In the genomic region with DNA sequence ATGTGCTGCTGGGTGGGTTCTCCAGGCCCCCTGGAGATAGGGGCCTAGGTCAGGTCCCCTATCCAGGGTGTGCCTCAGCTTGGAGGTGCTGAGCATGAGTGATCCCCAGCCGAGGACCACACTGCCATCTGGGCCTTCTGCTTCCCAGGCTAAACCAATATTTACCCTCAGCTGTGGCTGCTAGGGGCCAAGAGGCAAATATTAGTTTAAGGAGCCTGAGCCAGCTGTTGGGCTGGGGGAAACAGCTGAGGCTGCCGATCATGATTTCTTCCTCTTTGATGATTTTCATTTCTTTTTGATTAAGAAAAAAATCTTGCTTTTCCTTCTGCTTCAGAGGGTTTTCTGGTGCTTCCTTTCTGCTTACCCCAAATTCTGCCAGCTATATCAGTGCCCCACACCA, we compare ENCODE assay signal across 1 cellular context.
TF ChIP-seq lines count a peak whose summit lies in the region.

No MANE protein-coding gene starts in this region.

TF ChIP-seq in HepG2, 621 proteins besides CTCF, POLR2A, EP300 and RAD21 (continued from another document and continues in another):
- TF ChIP-seq, protein P1, sequence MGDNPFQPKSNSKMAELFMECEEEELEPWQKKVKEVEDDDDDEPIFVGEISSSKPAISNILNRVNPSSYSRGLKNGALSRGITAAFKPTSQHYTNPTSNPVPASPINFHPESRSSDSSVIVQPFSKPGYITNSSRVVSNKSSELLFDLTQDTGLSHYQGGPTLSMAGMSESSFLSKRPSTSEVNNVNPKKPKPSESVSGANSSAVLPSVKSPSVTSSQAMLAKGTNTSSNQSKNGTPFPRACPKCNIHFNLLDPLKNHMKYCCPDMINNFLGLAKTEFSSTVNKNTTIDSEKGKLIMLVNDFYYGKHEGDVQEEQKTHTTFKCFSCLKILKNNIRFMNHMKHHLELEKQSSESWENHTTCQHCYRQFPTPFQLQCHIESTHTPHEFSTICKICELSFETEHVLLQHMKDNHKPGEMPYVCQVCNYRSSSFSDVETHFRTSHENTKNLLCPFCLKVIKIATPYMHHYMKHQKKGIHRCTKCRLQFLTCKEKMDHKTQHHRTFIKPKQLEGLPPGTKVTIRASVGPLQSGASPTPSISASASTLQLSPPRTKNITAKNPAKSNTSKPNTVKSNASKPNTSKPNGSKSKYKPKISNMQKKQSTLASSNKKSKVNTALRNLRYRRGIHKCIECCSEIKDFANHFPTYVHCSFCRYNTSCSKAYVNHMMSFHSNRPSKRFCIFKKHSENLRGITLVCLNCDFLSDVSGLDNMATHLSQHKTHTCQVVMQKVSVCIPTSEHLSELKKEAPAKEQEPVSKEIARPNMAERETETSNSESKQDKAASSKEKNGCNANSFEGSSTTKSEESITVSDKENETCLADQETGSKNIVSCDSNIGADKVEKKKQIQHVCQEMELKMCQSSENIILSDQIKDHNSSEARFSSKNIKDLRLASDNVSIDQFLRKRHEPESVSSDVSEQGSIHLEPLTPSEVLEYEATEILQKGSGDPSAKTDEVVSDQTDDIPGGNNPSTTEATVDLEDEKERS (CRISPR knock-in tag; IDR thresholded peaks at IDR 0.05): no peak
- peak; percentile 27; the same call in 1 of the 2 replicates for TF ChIP-seq ZFY (CRISPR knock-in tag; IDR thresholded peaks at IDR 0.05)
- TF ChIP-seq ZNF792 (CRISPR knock-in tag; IDR thresholded peaks at IDR 0.05): peak; percentile 75; the same call in 1 of the 2 replicates
- TF ChIP-seq, protein P2, sequence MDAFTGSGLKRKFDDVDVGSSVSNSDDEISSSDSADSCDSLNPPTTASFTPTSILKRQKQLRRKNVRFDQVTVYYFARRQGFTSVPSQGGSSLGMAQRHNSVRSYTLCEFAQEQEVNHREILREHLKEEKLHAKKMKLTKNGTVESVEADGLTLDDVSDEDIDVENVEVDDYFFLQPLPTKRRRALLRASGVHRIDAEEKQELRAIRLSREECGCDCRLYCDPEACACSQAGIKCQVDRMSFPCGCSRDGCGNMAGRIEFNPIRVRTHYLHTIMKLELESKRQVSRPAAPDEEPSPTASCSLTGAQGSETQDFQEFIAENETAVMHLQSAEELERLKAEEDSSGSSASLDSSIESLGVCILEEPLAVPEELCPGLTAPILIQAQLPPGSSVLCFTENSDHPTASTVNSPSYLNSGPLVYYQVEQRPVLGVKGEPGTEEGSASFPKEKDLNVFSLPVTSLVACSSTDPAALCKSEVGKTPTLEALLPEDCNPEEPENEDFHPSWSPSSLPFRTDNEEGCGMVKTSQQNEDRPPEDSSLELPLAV (CRISPR knock-in tag; conservative IDR thresholded peaks at IDR 0.05; ENCODE audit: low read depth): no peak
- TF ChIP-seq, protein P3, sequence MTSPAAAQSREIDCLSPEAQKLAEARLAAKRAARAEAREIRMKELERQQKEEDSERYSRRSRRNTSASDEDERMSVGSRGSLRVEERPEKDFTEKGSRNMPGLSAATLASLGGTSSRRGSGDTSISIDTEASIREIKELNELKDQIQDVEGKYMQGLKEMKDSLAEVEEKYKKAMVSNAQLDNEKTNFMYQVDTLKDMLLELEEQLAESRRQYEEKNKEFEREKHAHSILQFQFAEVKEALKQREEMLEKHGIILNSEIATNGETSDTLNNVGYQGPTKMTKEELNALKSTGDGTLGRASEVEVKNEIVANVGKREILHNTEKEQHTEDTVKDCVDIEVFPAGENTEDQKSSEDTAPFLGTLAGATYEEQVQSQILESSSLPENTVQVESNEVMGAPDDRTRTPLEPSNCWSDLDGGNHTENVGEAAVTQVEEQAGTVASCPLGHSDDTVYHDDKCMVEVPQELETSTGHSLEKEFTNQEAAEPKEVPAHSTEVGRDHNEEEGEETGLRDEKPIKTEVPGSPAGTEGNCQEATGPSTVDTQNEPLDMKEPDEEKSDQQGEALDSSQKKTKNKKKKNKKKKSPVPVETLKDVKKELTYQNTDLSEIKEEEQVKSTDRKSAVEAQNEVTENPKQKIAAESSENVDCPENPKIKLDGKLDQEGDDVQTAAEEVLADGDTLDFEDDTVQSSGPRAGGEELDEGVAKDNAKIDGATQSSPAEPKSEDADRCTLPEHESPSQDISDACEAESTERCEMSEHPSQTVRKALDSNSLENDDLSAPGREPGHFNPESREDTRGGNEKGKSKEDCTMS (CRISPR knock-in tag; conservative IDR thresholded peaks at IDR 0.05): no peak
- peak; percentile 54; the same call in 1 of the 2 replicates for TF ChIP-seq FOXJ3 (CRISPR knock-in tag; IDR thresholded peaks at IDR 0.05; ENCODE audit: borderline replicate concordance)
- TF ChIP-seq STAG1 (CRISPR knock-in tag; IDR thresholded peaks at IDR 0.05): no peak
- 0 out of 2 replicates have a peak, but pooled peaks have one; percentile 38 for TF ChIP-seq MEF2D (CRISPR knock-in tag; IDR thresholded peaks at IDR 0.05)
- TF ChIP-seq FOXK1 (CRISPR knock-in tag; IDR thresholded peaks at IDR 0.05; ENCODE audit: borderline replicate concordance, low read depth): peak; percentile 60; the same call in 1 of the 2 replicates
- peak; percentile 67; the same call in 1 of the 2 replicates for TF ChIP-seq FOXO1 (CRISPR knock-in tag; IDR thresholded peaks at IDR 0.05)
- TF ChIP-seq, protein P4, sequence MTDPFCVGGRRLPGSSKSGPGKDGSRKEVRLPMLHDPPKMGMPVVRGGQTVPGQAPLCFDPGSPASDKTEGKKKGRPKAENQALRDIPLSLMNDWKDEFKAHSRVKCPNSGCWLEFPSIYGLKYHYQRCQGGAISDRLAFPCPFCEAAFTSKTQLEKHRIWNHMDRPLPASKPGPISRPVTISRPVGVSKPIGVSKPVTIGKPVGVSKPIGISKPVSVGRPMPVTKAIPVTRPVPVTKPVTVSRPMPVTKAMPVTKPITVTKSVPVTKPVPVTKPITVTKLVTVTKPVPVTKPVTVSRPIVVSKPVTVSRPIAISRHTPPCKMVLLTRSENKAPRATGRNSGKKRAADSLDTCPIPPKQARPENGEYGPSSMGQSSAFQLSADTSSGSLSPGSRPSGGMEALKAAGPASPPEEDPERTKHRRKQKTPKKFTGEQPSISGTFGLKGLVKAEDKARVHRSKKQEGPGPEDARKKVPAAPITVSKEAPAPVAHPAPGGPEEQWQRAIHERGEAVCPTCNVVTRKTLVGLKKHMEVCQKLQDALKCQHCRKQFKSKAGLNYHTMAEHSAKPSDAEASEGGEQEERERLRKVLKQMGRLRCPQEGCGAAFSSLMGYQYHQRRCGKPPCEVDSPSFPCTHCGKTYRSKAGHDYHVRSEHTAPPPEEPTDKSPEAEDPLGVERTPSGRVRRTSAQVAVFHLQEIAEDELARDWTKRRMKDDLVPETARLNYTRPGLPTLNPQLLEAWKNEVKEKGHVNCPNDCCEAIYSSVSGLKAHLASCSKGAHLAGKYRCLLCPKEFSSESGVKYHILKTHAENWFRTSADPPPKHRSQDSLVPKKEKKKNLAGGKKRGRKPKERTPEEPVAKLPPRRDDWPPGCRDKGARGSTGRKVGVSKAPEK (CRISPR knock-in tag; IDR thresholded peaks at IDR 0.05; ENCODE audit: borderline replicate concordance): 0 out of 2 replicates have a peak, but pooled peaks have one; percentile 62
- no peak; the same call in 1 of the 2 replicates for TF ChIP-seq ZNF563 (CRISPR knock-in tag; IDR thresholded peaks at IDR 0.05)
- no peak for TF ChIP-seq EED (CRISPR knock-in tag; IDR thresholded peaks at IDR 0.05)
- TF ChIP-seq, protein P5, sequence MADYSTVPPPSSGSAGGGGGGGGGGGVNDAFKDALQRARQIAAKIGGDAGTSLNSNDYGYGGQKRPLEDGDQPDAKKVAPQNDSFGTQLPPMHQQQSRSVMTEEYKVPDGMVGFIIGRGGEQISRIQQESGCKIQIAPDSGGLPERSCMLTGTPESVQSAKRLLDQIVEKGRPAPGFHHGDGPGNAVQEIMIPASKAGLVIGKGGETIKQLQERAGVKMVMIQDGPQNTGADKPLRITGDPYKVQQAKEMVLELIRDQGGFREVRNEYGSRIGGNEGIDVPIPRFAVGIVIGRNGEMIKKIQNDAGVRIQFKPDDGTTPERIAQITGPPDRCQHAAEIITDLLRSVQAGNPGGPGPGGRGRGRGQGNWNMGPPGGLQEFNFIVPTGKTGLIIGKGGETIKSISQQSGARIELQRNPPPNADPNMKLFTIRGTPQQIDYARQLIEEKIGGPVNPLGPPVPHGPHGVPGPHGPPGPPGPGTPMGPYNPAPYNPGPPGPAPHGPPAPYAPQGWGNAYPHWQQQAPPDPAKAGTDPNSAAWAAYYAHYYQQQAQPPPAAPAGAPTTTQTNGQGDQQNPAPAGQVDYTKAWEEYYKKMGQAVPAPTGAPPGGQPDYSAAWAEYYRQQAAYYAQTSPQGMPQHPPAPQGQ (CRISPR knock-in tag; IDR thresholded peaks at IDR 0.05; ENCODE audit: borderline replicate concordance): no peak
- TF ChIP-seq ZSCAN25 (CRISPR knock-in tag; IDR thresholded peaks at IDR 0.05): no peak
- TF ChIP-seq ZNF263 (CRISPR knock-in tag; IDR thresholded peaks at IDR 0.05): peak; percentile 97
- TF ChIP-seq, protein P6, sequence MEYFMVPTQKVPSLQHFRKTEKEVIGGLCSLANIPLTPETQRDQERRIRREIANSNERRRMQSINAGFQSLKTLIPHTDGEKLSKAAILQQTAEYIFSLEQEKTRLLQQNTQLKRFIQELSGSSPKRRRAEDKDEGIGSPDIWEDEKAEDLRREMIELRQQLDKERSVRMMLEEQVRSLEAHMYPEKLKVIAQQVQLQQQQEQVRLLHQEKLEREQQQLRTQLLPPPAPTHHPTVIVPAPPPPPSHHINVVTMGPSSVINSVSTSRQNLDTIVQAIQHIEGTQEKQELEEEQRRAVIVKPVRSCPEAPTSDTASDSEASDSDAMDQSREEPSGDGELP (IDR thresholded peaks at IDR 0.05; ENCODE audit: borderline replicate concordance, low read depth): peak; percentile 100
- TF ChIP-seq ZMYM2 (CRISPR knock-in tag; IDR thresholded peaks at IDR 0.05): no peak
- no peak for TF ChIP-seq PRPF4 (IDR thresholded peaks at IDR 0.05; ENCODE audit: low read depth, low read length, poor library complexity, severe bottlenecking)
- peak; percentile 69; the same call in 1 of the 2 replicates for TF ChIP-seq TBX2 (CRISPR knock-in tag; IDR thresholded peaks at IDR 0.05; ENCODE audit: borderline replicate concordance)
- no peak for TF ChIP-seq ZSCAN20 (CRISPR knock-in tag; IDR thresholded peaks at IDR 0.05; ENCODE audit: borderline replicate concordance)
- peak; percentile 85 for TF ChIP-seq HMG20A (CRISPR knock-in tag; IDR thresholded peaks at IDR 0.05; ENCODE audit: borderline replicate concordance)
- TF ChIP-seq, protein P7, sequence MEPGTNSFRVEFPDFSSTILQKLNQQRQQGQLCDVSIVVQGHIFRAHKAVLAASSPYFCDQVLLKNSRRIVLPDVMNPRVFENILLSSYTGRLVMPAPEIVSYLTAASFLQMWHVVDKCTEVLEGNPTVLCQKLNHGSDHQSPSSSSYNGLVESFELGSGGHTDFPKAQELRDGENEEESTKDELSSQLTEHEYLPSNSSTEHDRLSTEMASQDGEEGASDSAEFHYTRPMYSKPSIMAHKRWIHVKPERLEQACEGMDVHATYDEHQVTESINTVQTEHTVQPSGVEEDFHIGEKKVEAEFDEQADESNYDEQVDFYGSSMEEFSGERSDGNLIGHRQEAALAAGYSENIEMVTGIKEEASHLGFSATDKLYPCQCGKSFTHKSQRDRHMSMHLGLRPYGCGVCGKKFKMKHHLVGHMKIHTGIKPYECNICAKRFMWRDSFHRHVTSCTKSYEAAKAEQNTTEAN (CRISPR knock-in tag; conservative IDR thresholded peaks at IDR 0.05): no peak
- TF ChIP-seq GFI1 (CRISPR knock-in tag; IDR thresholded peaks at IDR 0.05; ENCODE audit: borderline replicate concordance): 0 out of 2 replicates have a peak, but pooled peaks have one; percentile 39
- peak; percentile 72 for TF ChIP-seq NCOA2 (CRISPR knock-in tag; IDR thresholded peaks at IDR 0.05)
- peak; percentile 53; the same call in 1 of the 2 replicates for TF ChIP-seq ZNF292 (CRISPR knock-in tag; IDR thresholded peaks at IDR 0.05; ENCODE audit: borderline replicate concordance, low read depth)
- TF ChIP-seq AGO1 (IDR thresholded peaks at IDR 0.05; ENCODE audit: low read depth, low read length, poor library complexity, severe bottlenecking): no peak
- TF ChIP-seq KDM4B (CRISPR knock-in tag; IDR thresholded peaks at IDR 0.05): no peak
- TF ChIP-seq ZBTB42 (CRISPR knock-in tag; IDR thresholded peaks at IDR 0.05): peak; percentile 92; the same call in 1 of the 2 replicates
- TF ChIP-seq, protein P8, sequence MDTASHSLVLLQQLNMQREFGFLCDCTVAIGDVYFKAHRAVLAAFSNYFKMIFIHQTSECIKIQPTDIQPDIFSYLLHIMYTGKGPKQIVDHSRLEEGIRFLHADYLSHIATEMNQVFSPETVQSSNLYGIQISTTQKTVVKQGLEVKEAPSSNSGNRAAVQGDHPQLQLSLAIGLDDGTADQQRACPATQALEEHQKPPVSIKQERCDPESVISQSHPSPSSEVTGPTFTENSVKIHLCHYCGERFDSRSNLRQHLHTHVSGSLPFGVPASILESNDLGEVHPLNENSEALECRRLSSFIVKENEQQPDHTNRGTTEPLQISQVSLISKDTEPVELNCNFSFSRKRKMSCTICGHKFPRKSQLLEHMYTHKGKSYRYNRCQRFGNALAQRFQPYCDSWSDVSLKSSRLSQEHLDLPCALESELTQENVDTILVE (CRISPR knock-in tag; IDR thresholded peaks at IDR 0.05): peak; percentile 55; the same call in 1 of the 2 replicates
- TF ChIP-seq MIER2 (CRISPR knock-in tag; IDR thresholded peaks at IDR 0.05): 0 out of 2 replicates have a peak, but pooled peaks have one; percentile 49
- TF ChIP-seq NR2F6 (IDR thresholded peaks at IDR 0.05): peak; percentile 51; the same call in 1 of the 2 replicates
- TF ChIP-seq NR2F6 (CRISPR knock-in tag; IDR thresholded peaks at IDR 0.05): peak; percentile 60; the same call in 1 of the 2 replicates
- TF ChIP-seq HDAC1 (CRISPR knock-in tag; IDR thresholded peaks at IDR 0.05): peak; percentile 72; the same call in 1 of the 2 replicates
- TF ChIP-seq RORA (CRISPR knock-in tag; IDR thresholded peaks at IDR 0.05): no peak
- peak; percentile 55; the same call in 1 of the 2 replicates for TF ChIP-seq KDM6A (CRISPR knock-in tag; IDR thresholded peaks at IDR 0.05; ENCODE audit: low read depth)
- TF ChIP-seq ZBTB21 (CRISPR knock-in tag; IDR thresholded peaks at IDR 0.05): no peak
- TF ChIP-seq, protein P9, sequence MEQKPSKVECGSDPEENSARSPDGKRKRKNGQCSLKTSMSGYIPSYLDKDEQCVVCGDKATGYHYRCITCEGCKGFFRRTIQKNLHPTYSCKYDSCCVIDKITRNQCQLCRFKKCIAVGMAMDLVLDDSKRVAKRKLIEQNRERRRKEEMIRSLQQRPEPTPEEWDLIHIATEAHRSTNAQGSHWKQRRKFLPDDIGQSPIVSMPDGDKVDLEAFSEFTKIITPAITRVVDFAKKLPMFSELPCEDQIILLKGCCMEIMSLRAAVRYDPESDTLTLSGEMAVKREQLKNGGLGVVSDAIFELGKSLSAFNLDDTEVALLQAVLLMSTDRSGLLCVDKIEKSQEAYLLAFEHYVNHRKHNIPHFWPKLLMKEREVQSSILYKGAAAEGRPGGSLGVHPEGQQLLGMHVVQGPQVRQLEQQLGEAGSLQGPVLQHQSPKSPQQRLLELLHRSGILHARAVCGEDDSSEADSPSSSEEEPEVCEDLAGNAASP (CRISPR knock-in tag; IDR thresholded peaks at IDR 0.05; ENCODE audit: borderline replicate concordance): peak; percentile 47; the same call in 1 of the 2 replicates
- peak; percentile 35 for TF ChIP-seq PHF5A (CRISPR knock-in tag; IDR thresholded peaks at IDR 0.05; ENCODE audit: low read depth, unreplicated experiment)
- TF ChIP-seq ZBTB20 (CRISPR knock-in tag; IDR thresholded peaks at IDR 0.05; ENCODE audit: borderline replicate concordance, low read depth): peak; percentile 39; the same call in 1 of the 2 replicates
- no peak for TF ChIP-seq ZFP36L1 (CRISPR knock-in tag; IDR thresholded peaks at IDR 0.05)
- TF ChIP-seq ZNF24 (IDR thresholded peaks at IDR 0.05): no peak
- peak; percentile 12 for TF ChIP-seq TBL1XR1 (IDR thresholded peaks at IDR 0.05; ENCODE audit: borderline replicate concordance, low read length, partially characterized antibody)
- TF ChIP-seq FOSL2 (CRISPR knock-in tag; IDR thresholded peaks at IDR 0.05): peak; percentile 59; the same call in 1 of the 2 replicates
